ENCODE assay signal across 39 cellular contexts in the genomic region with DNA sequence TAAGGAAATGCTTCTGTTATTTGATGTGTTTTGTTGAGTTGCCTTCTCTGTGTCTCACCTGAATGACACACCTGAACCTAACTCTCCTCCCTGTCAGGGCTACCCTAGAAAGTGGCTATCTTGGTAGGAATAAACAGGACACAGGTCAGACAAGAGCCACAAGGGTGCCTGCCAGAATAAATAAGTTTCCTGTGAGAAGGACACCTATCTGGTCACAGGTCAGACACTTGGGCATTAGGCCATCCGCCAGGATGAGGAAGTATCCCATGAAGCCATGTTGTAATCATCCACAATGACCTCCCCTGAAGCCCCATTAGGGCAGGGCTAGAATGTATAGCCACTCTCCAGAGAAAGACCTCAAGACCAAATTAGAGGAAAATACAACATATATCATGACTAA.
"Had no signal": no experiment of that assay in that cellular context is flagged by ENCODE, and none has a peak within 500 bp of the region (broad histone marks: within the 10 kb centered on the region; RNA-seq: fewer than 3 reads in every experiment).

No MANE protein-coding gene starts in this region.

- H3K36me3 Mint-ChIP-seq: activated naive CD4-positive, alpha-beta T cell treated with anti-CD3 and anti-CD28 coated beads, Interleukin-2, amount 10 ng/mL, durations not matched to agents 7 days and 5 days; activated naive CD4-positive, alpha-beta T cell treated with anti-CD3 and anti-CD28 coated beads, Interleukin-2, amount 50 U/mL, for 24 hours; activated naive CD8-positive, alpha-beta T cell; activated naive CD8-positive, alpha-beta T cell treated with anti-CD3 and anti-CD28 coated beads, Interleukin-2, amount 10 ng/mL, durations not matched to agents 7 days and 5 days; T-cell; WTC11 had no signal

- H3K27me3 Mint-ChIP-seq: activated CD4-positive, alpha-beta memory T cell treated with anti-CD3 and anti-CD28 coated beads, Interleukin-2, amount 10 ng/mL, durations not matched to agents 7 days and 5 days; activated CD4-positive, alpha-beta T cell treated with anti-CD3 and anti-CD28 coated beads for 36 hours; activated CD4-positive, alpha-beta T cell treated with anti-CD3 and anti-CD28 coated beads, Interleukin-2, amount 10 ng/mL, durations not matched to agents 7 days and 5 days; activated CD8-positive, alpha-beta memory T cell treated with anti-CD3 and anti-CD28 coated beads, Interleukin-2, amount 10 ng/mL, durations not matched to agents 7 days and 5 days; activated naive CD4-positive, alpha-beta T cell treated with anti-CD3 and anti-CD28 coated beads, Interleukin-2, amount 10 ng/mL, durations not matched to agents 7 days and 5 days; activated naive CD4-positive, alpha-beta T cell treated with anti-CD3 and anti-CD28 coated beads, Interleukin-2, amount 50 U/mL, for 24 hours; activated naive CD8-positive, alpha-beta T cell; activated naive CD8-positive, alpha-beta T cell treated with anti-CD3 and anti-CD28 coated beads, Interleukin-2, amount 10 ng/mL, durations not matched to agents 7 days and 5 days; activated naive CD8-positive, alpha-beta T cell treated with anti-CD3 and anti-CD28 coated beads, Interleukin-2, amount 50 U/mL, for 24 hours; central memory CD8-positive, alpha-beta T cell; T-cell; T-helper 17 cell had no signal

- H3K9me3 Mint-ChIP-seq: activated CD4-positive, alpha-beta memory T cell treated with anti-CD3 and anti-CD28 coated beads, Interleukin-2, amount 10 ng/mL, durations not matched to agents 7 days and 5 days; activated CD4-positive, alpha-beta T cell treated with anti-CD3 and anti-CD28 coated beads, Interleukin-2, amount 10 ng/mL, durations not matched to agents 7 days and 5 days; activated naive CD4-positive, alpha-beta T cell treated with anti-CD3 and anti-CD28 coated beads, Interleukin-2, amount 10 ng/mL, durations not matched to agents 7 days and 5 days; activated naive CD4-positive, alpha-beta T cell treated with anti-CD3 and anti-CD28 coated beads, Interleukin-2, amount 50 U/mL, for 24 hours; activated naive CD8-positive, alpha-beta T cell treated with anti-CD3 and anti-CD28 coated beads, Interleukin-2, amount 10 ng/mL, durations not matched to agents 7 days and 5 days; activated naive CD8-positive, alpha-beta T cell treated with anti-CD3 and anti-CD28 coated beads, Interleukin-2, amount 50 U/mL, for 24 hours; activated T-cell treated with anti-CD3 and anti-CD28 coated beads, Interleukin-2, amount 50 U/mL, for 24 hours; activated T-helper 2 cell treated with anti-CD3 and anti-CD28 coated beads, Interferon-gamma antibody, Interleukin-2, Interleukin-4, amounts not matched to agents 10 μg/mL and 5 μg/mL and 100 μg/mL, durations not matched to agents 14 hours and 24 hours and 36 hours; central memory CD8-positive, alpha-beta T cell; T-helper 2 cell treated with Interferon-gamma antibody and Interleukin-4, amounts not matched to agents 5 μg/mL and 100 μg/mL, for 36 hours had no signal

- H3K9me3 ChIP-seq: ascending aorta, body of pancreas had no signal

- ATAC-seq: activated CD4-positive, alpha-beta T cell treated with anti-CD3 and anti-CD28 coated beads for 36 hours; activated CD4-positive, CD25-positive, alpha-beta regulatory T cell treated with anti-CD3 and anti-CD28 coated beads, Interleukin-2, amount 50 U/mL, for 24 hours; activated CD8-positive, alpha-beta memory T cell treated with anti-CD3 and anti-CD28 coated beads, Interleukin-2, amount 10 ng/mL, durations not matched to agents 7 days and 5 days; activated CD8-positive, alpha-beta T cell treated with anti-CD3 and anti-CD28 coated beads, Interleukin-2, amount 10 ng/mL, durations not matched to agents 7 days and 5 days; activated naive CD8-positive, alpha-beta T cell treated with anti-CD3 and anti-CD28 coated beads, Interleukin-2, amount 50 U/mL, for 24 hours; body of pancreas; T-cell; T-helper 17 cell; WTC11 had no signal

- H3K27ac ChIP-seq: ascending aorta, body of pancreas, brain microvascular endothelial cell, cardiac muscle cell, WERI-Rb-1 had no signal

- H3K27me3 ChIP-seq: ascending aorta, body of pancreas, brain microvascular endothelial cell, cardiac muscle cell had no signal

- DNase-seq: activated CD4-positive, alpha-beta memory T cell treated with anti-CD3 and anti-CD28 coated beads, Interleukin-2, amount 10 ng/mL, durations not matched to agents 7 days and 5 days; activated CD4-positive, alpha-beta T cell treated with anti-CD3 and anti-CD28 coated beads for 1 hour; activated CD4-positive, alpha-beta T cell treated with anti-CD3 and anti-CD28 coated beads for 36 hours; activated CD4-positive, alpha-beta T cell treated with anti-CD3 and anti-CD28 coated beads for 48 hours; activated CD4-positive, alpha-beta T cell treated with anti-CD3 and anti-CD28 coated beads, Interleukin-2, amount 10 ng/mL, durations not matched to agents 7 days and 5 days; activated CD4-positive, alpha-beta T cell treated with anti-CD3 and anti-CD28 coated beads, Interleukin-2, amount 50 U/mL, for 48 hours; activated CD4-positive, CD25-positive, alpha-beta regulatory T cell; activated CD8-positive, alpha-beta memory T cell treated with anti-CD3 and anti-CD28 coated beads for 24 hours; activated CD8-positive, alpha-beta memory T cell treated with anti-CD3 and anti-CD28 coated beads, Interleukin-2, amount 10 ng/mL, durations not matched to agents 7 days and 5 days; activated CD8-positive, alpha-beta memory T cell treated with anti-CD3 and anti-CD28 coated beads, Interleukin-2, amount 50 U/mL, for 48 hours; activated CD8-positive, alpha-beta T cell treated with anti-CD3 and anti-CD28 coated beads, Interleukin-2, amount 10 ng/mL, durations not matched to agents 7 days and 5 days; activated effector memory CD4-positive, alpha-beta T cell treated with Interleukin-2 at 50 U/mL for 16 hours; activated gamma-delta T cell; activated naive CD4-positive, alpha-beta T cell treated with anti-CD3 and anti-CD28 coated beads, Interleukin-2, amount 10 ng/mL, durations not matched to agents 7 days and 5 days; activated naive CD4-positive, alpha-beta T cell treated with Interleukin-2 at 50 U/mL for 16 hours; activated naive CD8-positive, alpha-beta T cell treated with anti-CD3 and anti-CD28 coated beads, Interleukin-2, amount 10 ng/mL, durations not matched to agents 7 days and 5 days; activated naive CD8-positive, alpha-beta T cell treated with anti-CD3 and anti-CD28 coated beads, Interleukin-2, amount 50 U/mL, for 24 hours; activated T-cell treated with anti-CD3 and anti-CD28 coated beads, Interleukin-2, amount 50 U/mL, for 24 hours; activated T-cell treated with anti-CD3 and anti-CD28 coated beads, Interleukin-2, amount 50 U/mL, for 48 hours; amygdala; anterior cingulate cortex; body of pancreas; brain microvascular endothelial cell; caudate nucleus; cerebellar nuclear complex; T-cell; T-helper 17 cell; T-helper 9 cell; WERI-Rb-1 had no signal

- H3K4me1 Mint-ChIP-seq: activated CD4-positive, alpha-beta memory T cell treated with anti-CD3 and anti-CD28 coated beads, Interleukin-2, amount 10 ng/mL, durations not matched to agents 7 days and 5 days; activated CD4-positive, alpha-beta T cell treated with anti-CD3 and anti-CD28 coated beads for 36 hours; activated CD4-positive, alpha-beta T cell treated with anti-CD3 and anti-CD28 coated beads, Interleukin-2, amount 10 ng/mL, durations not matched to agents 7 days and 5 days; activated CD8-positive, alpha-beta memory T cell treated with anti-CD3 and anti-CD28 coated beads, Interleukin-2, amount 10 ng/mL, durations not matched to agents 7 days and 5 days; activated naive CD4-positive, alpha-beta T cell treated with anti-CD3 and anti-CD28 coated beads, Interleukin-2, amount 10 ng/mL, durations not matched to agents 7 days and 5 days; activated naive CD4-positive, alpha-beta T cell treated with anti-CD3 and anti-CD28 coated beads, Interleukin-2, amount 50 U/mL, for 24 hours; activated naive CD8-positive, alpha-beta T cell treated with anti-CD3 and anti-CD28 coated beads, Interleukin-2, amount 10 ng/mL, durations not matched to agents 7 days and 5 days; activated naive CD8-positive, alpha-beta T cell treated with anti-CD3 and anti-CD28 coated beads, Interleukin-2, amount 50 U/mL, for 24 hours; central memory CD8-positive, alpha-beta T cell; T-cell; T-helper 17 cell; WTC11 had no signal

- H3K4me3 Mint-ChIP-seq: activated CD4-positive, alpha-beta memory T cell treated with anti-CD3 and anti-CD28 coated beads, Interleukin-2, amount 10 ng/mL, durations not matched to agents 7 days and 5 days; activated CD4-positive, alpha-beta T cell treated with anti-CD3 and anti-CD28 coated beads for 36 hours; activated CD4-positive, alpha-beta T cell treated with anti-CD3 and anti-CD28 coated beads, Interleukin-2, amount 10 ng/mL, durations not matched to agents 7 days and 5 days; activated CD8-positive, alpha-beta memory T cell treated with anti-CD3 and anti-CD28 coated beads, Interleukin-2, amount 10 ng/mL, durations not matched to agents 7 days and 5 days; activated CD8-positive, alpha-beta T cell treated with anti-CD3 and anti-CD28 coated beads, Interleukin-2, amount 10 ng/mL, durations not matched to agents 7 days and 5 days; activated naive CD4-positive, alpha-beta T cell treated with anti-CD3 and anti-CD28 coated beads, Interleukin-2, amount 10 ng/mL, durations not matched to agents 7 days and 5 days; activated naive CD4-positive, alpha-beta T cell treated with anti-CD3 and anti-CD28 coated beads, Interleukin-2, amount 50 U/mL, for 24 hours; activated naive CD8-positive, alpha-beta T cell; activated naive CD8-positive, alpha-beta T cell treated with anti-CD3 and anti-CD28 coated beads, Interleukin-2, amount 10 ng/mL, durations not matched to agents 7 days and 5 days; activated naive CD8-positive, alpha-beta T cell treated with anti-CD3 and anti-CD28 coated beads, Interleukin-2, amount 50 U/mL, for 24 hours; activated T-cell treated with anti-CD3 and anti-CD28 coated beads, Interleukin-2, amount 50 U/mL, for 24 hours; central memory CD8-positive, alpha-beta T cell; T-cell; T-helper 17 cell; T-helper 2 cell treated with Interferon-gamma antibody and Interleukin-4, amounts not matched to agents 5 μg/mL and 100 μg/mL, for 36 hours; WTC11 had no signal

- H3K36me3 ChIP-seq: ascending aorta, brain microvascular endothelial cell, cardiac muscle cell, WERI-Rb-1 had no signal

- FAIRE-seq: bronchial epithelial cell had no signal

- H3K4me3 ChIP-seq: ascending aorta, body of pancreas, cardiac muscle cell had no signal

- H3K27ac Mint-ChIP-seq: activated CD4-positive, alpha-beta memory T cell treated with anti-CD3 and anti-CD28 coated beads, Interleukin-2, amount 10 ng/mL, durations not matched to agents 7 days and 5 days; activated CD4-positive, alpha-beta T cell treated with anti-CD3 and anti-CD28 coated beads for 36 hours; activated CD4-positive, alpha-beta T cell treated with anti-CD3 and anti-CD28 coated beads, Interleukin-2, amount 10 ng/mL, durations not matched to agents 7 days and 5 days; activated CD8-positive, alpha-beta memory T cell treated with anti-CD3 and anti-CD28 coated beads, Interleukin-2, amount 10 ng/mL, durations not matched to agents 7 days and 5 days; activated CD8-positive, alpha-beta T cell treated with anti-CD3 and anti-CD28 coated beads, Interleukin-2, amount 10 ng/mL, durations not matched to agents 7 days and 5 days; activated naive CD4-positive, alpha-beta T cell treated with anti-CD3 and anti-CD28 coated beads, Interleukin-2, amount 10 ng/mL, durations not matched to agents 7 days and 5 days; activated naive CD4-positive, alpha-beta T cell treated with anti-CD3 and anti-CD28 coated beads, Interleukin-2, amount 50 U/mL, for 24 hours; activated naive CD8-positive, alpha-beta T cell; activated naive CD8-positive, alpha-beta T cell treated with anti-CD3 and anti-CD28 coated beads, Interleukin-2, amount 10 ng/mL, durations not matched to agents 7 days and 5 days; activated naive CD8-positive, alpha-beta T cell treated with anti-CD3 and anti-CD28 coated beads, Interleukin-2, amount 50 U/mL, for 24 hours; activated T-cell treated with anti-CD3 and anti-CD28 coated beads, Interleukin-2, amount 50 U/mL, for 24 hours; activated T-helper 2 cell treated with anti-CD3 and anti-CD28 coated beads, Interferon-gamma antibody, Interleukin-2, Interleukin-4, amounts not matched to agents 10 μg/mL and 5 μg/mL and 100 μg/mL, durations not matched to agents 14 hours and 24 hours and 36 hours; T-cell; T-helper 17 cell; T-helper 2 cell treated with Interferon-gamma antibody and Interleukin-4, amounts not matched to agents 5 μg/mL and 100 μg/mL, for 36 hours; WTC11 had no signal

- H3K4me1 ChIP-seq: ascending aorta, body of pancreas had no signal
